In genomic region chr1:248905949-248906740, GRCh38 we compare ENCODE assay signal across 1 cellular context.
TF ChIP-seq lines count a peak whose summit lies in the region.

PGBD2 (plus strand) TSS chr1:248906235; CDS start chr1:248913863, 7,628 bp downstream.

TF ChIP-seq in HepG2, 621 proteins besides CTCF, POLR2A, EP300 and RAD21 (continued from another document and continues in another):
- TF ChIP-seq IRF9 (CRISPR knock-in tag; IDR thresholded peaks at IDR 0.05; ENCODE audit: borderline replicate concordance) (peak; percentile 94), ZNF281 (CRISPR knock-in tag; IDR thresholded peaks at IDR 0.05; ENCODE audit: borderline replicate concordance) (0 out of 2 replicates have a peak, but pooled peaks have one; percentile 45), ZNF264 (CRISPR knock-in tag; IDR thresholded peaks at IDR 0.05) (peak; percentile 60; the same call in 1 of the 2 replicates), JDP2 (CRISPR knock-in tag; IDR thresholded peaks at IDR 0.05; ENCODE audit: borderline replicate concordance) (no peak), NR2F2 (IDR thresholded peaks at IDR 0.05; ENCODE audit: borderline replicate concordance, low read depth) (no peak), HNRNPK (IDR thresholded peaks at IDR 0.05; ENCODE audit: low read depth, low read length, poor library complexity, severe bottlenecking) (peak; percentile 55), ZSCAN22 (CRISPR knock-in tag; IDR thresholded peaks at IDR 0.05) (no peak), ZNF34 (CRISPR knock-in tag; IDR thresholded peaks at IDR 0.05; ENCODE audit: borderline replicate concordance) (no peak), ONECUT2 (CRISPR knock-in tag; IDR thresholded peaks at IDR 0.05) (peak; percentile 48; the same call in 1 of the 2 replicates), ZNF503 (CRISPR knock-in tag; IDR thresholded peaks at IDR 0.05) (peak; percentile 70; the same call in 1 of the 2 replicates), FOXA3 (CRISPR knock-in tag; IDR thresholded peaks at IDR 0.05) (peak; percentile 77), FOXK2 (IDR thresholded peaks at IDR 0.05) (no peak), KAT7 (CRISPR knock-in tag; IDR thresholded peaks at IDR 0.05; ENCODE audit: borderline replicate concordance) (peak; percentile 90), ZNF7 (CRISPR knock-in tag; IDR thresholded peaks at IDR 0.05) (no peak), BRCA1 (CRISPR knock-in tag; IDR thresholded peaks at IDR 0.05) (peak; percentile 43; the same call in 1 of the 2 replicates), ZNF552 (CRISPR knock-in tag; IDR thresholded peaks at IDR 0.05; ENCODE audit: borderline replicate concordance) (peak; percentile 85), MBNL3 (CRISPR knock-in tag; conservative IDR thresholded peaks at IDR 0.05) (no peak), ZNF598 (CRISPR knock-in tag; IDR thresholded peaks at IDR 0.05; ENCODE audit: borderline replicate concordance) (peak; percentile 84; the same call in 1 of the 2 replicates), ATF5 (CRISPR knock-in tag; IDR thresholded peaks at IDR 0.05; ENCODE audit: low read depth) (0 out of 2 replicates have a peak, but pooled peaks have one; percentile 60), RCOR2 (CRISPR knock-in tag; IDR thresholded peaks at IDR 0.05) (0 out of 2 replicates have a peak, but pooled peaks have one; percentile 31), KLF15 (CRISPR knock-in tag; IDR thresholded peaks at IDR 0.05; ENCODE audit: borderline replicate concordance) (0 out of 2 replicates have a peak, but pooled peaks have one; percentile 37), PHF20 (CRISPR knock-in tag; IDR thresholded peaks at IDR 0.05) (peak; percentile 74), DR1 (CRISPR knock-in tag; IDR thresholded peaks at IDR 0.05) (peak; percentile 73), ATF6 (CRISPR knock-in tag; conservative IDR thresholded peaks at IDR 0.05) (no peak), GPBP1L1 (CRISPR knock-in tag; IDR thresholded peaks at IDR 0.05) (no peak), SP1 (IDR thresholded peaks at IDR 0.05) (no peak), SP1 (CRISPR knock-in tag; IDR thresholded peaks at IDR 0.05) (peak; percentile 85), MEIS2 (CRISPR knock-in tag; IDR thresholded peaks at IDR 0.05) (peak; percentile 93), THAP7 (CRISPR knock-in tag; IDR thresholded peaks at IDR 0.05) (0 out of 2 replicates have a peak, but pooled peaks have one; percentile 26), HIVEP1 (CRISPR knock-in tag; IDR thresholded peaks at IDR 0.05) (peak; percentile 69), ZNF44 (CRISPR knock-in tag; IDR thresholded peaks at IDR 0.05) (0 out of 2 replicates have a peak, but pooled peaks have one; percentile 66), SKIL (CRISPR knock-in tag; IDR thresholded peaks at IDR 0.05; ENCODE audit: borderline replicate concordance) (no peak; the same call in 1 of the 2 replicates), ZNF850 (CRISPR knock-in tag; conservative IDR thresholded peaks at IDR 0.05) (no peak), HBP1 (CRISPR knock-in tag; IDR thresholded peaks at IDR 0.05; ENCODE audit: low read depth) (peak; percentile 82; the same call in 1 of the 2 replicates), MIER3 (CRISPR knock-in tag; IDR thresholded peaks at IDR 0.05; ENCODE audit: borderline replicate concordance) (peak; percentile 44; the same call in 1 of the 2 replicates), FOXP4 (CRISPR knock-in tag; IDR thresholded peaks at IDR 0.05) (peak; percentile 65; the same call in 1 of the 2 replicates), RFXAP (CRISPR knock-in tag; IDR thresholded peaks at IDR 0.05; ENCODE audit: borderline replicate concordance) (peak; percentile 90), TFE3 (CRISPR knock-in tag; IDR thresholded peaks at IDR 0.05) (no peak; the same call in 1 of the 2 replicates), ZNF180 (CRISPR knock-in tag; IDR thresholded peaks at IDR 0.05; ENCODE audit: borderline replicate concordance, low read depth) (no peak; the same call in 1 of the 2 replicates), RFXANK (CRISPR knock-in tag; IDR thresholded peaks at IDR 0.05) (no peak; the same call in 1 of the 2 replicates)
